Comparison of ENCODE assay signal across 31 cellular contexts in the genomic region with DNA sequence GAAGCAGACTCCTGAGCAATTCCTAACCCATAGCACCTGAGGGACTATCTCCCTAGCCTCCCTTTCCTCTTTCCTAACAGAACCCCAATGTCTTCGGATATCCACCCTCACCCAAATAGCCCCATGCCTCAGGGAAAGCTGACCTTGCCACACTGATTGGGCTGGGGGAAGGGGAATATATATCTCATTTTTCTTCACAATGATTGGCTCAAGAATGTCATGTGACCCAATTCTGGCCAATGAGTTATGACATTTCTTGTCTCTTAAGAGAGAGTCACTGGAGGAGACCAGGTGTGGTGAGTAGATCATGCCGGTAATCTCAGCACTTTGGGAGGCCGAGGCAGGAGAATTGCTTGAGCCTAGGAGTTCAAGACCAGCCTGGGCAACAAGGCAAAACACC.
"Had no signal": no experiment of that assay in that cellular context is flagged by ENCODE, and none has a peak within 500 bp of the region (broad histone marks: within the 10 kb centered on the region; RNA-seq: fewer than 3 reads in every experiment).

No MANE protein-coding gene starts in this region.

- H3K27ac ChIP-seq: ascending aorta, cardiac muscle cell had no signal

- H3K4me1 ChIP-seq: ascending aorta had no signal

- ATAC-seq: activated CD4-positive, alpha-beta T cell treated with anti-CD3 and anti-CD28 coated beads for 36 hours; activated CD4-positive, CD25-positive, alpha-beta regulatory T cell treated with anti-CD3 and anti-CD28 coated beads, Interleukin-2, amount 50 U/mL, for 24 hours; activated CD8-positive, alpha-beta memory T cell treated with anti-CD3 and anti-CD28 coated beads, Interleukin-2, amount 10 ng/mL, durations not matched to agents 7 days and 5 days; activated CD8-positive, alpha-beta T cell treated with anti-CD3 and anti-CD28 coated beads, Interleukin-2, amount 10 ng/mL, durations not matched to agents 7 days and 5 days; activated naive CD8-positive, alpha-beta T cell treated with anti-CD3 and anti-CD28 coated beads, Interleukin-2, amount 50 U/mL, for 24 hours; WTC11 had no signal

- DNase-seq: activated CD4-positive, alpha-beta memory T cell treated with anti-CD3 and anti-CD28 coated beads, Interleukin-2, amount 10 ng/mL, durations not matched to agents 7 days and 5 days; activated CD4-positive, alpha-beta T cell treated with anti-CD3 and anti-CD28 coated beads for 1 hour; activated CD4-positive, alpha-beta T cell treated with anti-CD3 and anti-CD28 coated beads for 36 hours; activated CD4-positive, alpha-beta T cell treated with anti-CD3 and anti-CD28 coated beads for 48 hours; activated CD4-positive, alpha-beta T cell treated with anti-CD3 and anti-CD28 coated beads, Interleukin-2, amount 10 ng/mL, durations not matched to agents 7 days and 5 days; activated CD4-positive, alpha-beta T cell treated with anti-CD3 and anti-CD28 coated beads, Interleukin-2, amount 50 U/mL, for 48 hours; activated CD4-positive, CD25-positive, alpha-beta regulatory T cell; activated CD8-positive, alpha-beta memory T cell treated with anti-CD3 and anti-CD28 coated beads for 24 hours; activated CD8-positive, alpha-beta memory T cell treated with anti-CD3 and anti-CD28 coated beads, Interleukin-2, amount 10 ng/mL, durations not matched to agents 7 days and 5 days; activated CD8-positive, alpha-beta memory T cell treated with anti-CD3 and anti-CD28 coated beads, Interleukin-2, amount 50 U/mL, for 48 hours; activated CD8-positive, alpha-beta T cell treated with anti-CD3 and anti-CD28 coated beads, Interleukin-2, amount 10 ng/mL, durations not matched to agents 7 days and 5 days; activated effector memory CD4-positive, alpha-beta T cell treated with Interleukin-2 at 50 U/mL for 16 hours; activated gamma-delta T cell; activated naive CD4-positive, alpha-beta T cell treated with anti-CD3 and anti-CD28 coated beads, Interleukin-2, amount 10 ng/mL, durations not matched to agents 7 days and 5 days; activated naive CD4-positive, alpha-beta T cell treated with Interleukin-2 at 50 U/mL for 16 hours; activated naive CD8-positive, alpha-beta T cell treated with anti-CD3 and anti-CD28 coated beads, Interleukin-2, amount 10 ng/mL, durations not matched to agents 7 days and 5 days; activated naive CD8-positive, alpha-beta T cell treated with anti-CD3 and anti-CD28 coated beads, Interleukin-2, amount 50 U/mL, for 24 hours; activated T-cell treated with anti-CD3 and anti-CD28 coated beads, Interleukin-2, amount 50 U/mL, for 24 hours; activated T-cell treated with anti-CD3 and anti-CD28 coated beads, Interleukin-2, amount 50 U/mL, for 48 hours; amygdala; anterior cingulate cortex; caudate nucleus; cerebellar nuclear complex; T-helper 2 cell; T-helper 9 cell; WERI-Rb-1 had no signal

- H3K9me3 ChIP-seq: ascending aorta had no signal

- H3K27me3 ChIP-seq: ascending aorta, cardiac muscle cell had no signal

- H3K4me3 ChIP-seq: ascending aorta, cardiac muscle cell had no signal

- H3K36me3 ChIP-seq: ascending aorta, cardiac muscle cell, WERI-Rb-1 had no signal

- FAIRE-seq: bronchial epithelial cell had no signal
